In genomic region chr11:17252704-17253103, GRCh38 we compare ENCODE assay signal across 9 cellular contexts.
"Had no signal": no experiment of that assay in that cellular context is flagged by ENCODE, and none has a peak within 500 bp of the region (broad histone marks: within the 10 kb centered on the region; RNA-seq: fewer than 3 reads in every experiment).

No MANE protein-coding gene starts in this region.

- DNase-seq: GM23248, GOT3, H7, H9, HCEC 1CT, HFFc6 had no signal

- H3K27ac Mint-ChIP-seq: GM23338, H9, HFFc6 had no signal

- ATAC-seq: GM23338, HCT116 had no signal

- H3K9me3 ChIP-seq: HAP-1 had no signal

- H3K4me3 Mint-ChIP-seq: GM23338, H9, HFFc6 had no signal

- H3K4me1 Mint-ChIP-seq: GM23338, H9 had no signal

- H3K9me3 Mint-ChIP-seq: GM23338, H9 had no signal
